ENCODE assay signal across 25 cellular contexts in the genomic region with DNA sequence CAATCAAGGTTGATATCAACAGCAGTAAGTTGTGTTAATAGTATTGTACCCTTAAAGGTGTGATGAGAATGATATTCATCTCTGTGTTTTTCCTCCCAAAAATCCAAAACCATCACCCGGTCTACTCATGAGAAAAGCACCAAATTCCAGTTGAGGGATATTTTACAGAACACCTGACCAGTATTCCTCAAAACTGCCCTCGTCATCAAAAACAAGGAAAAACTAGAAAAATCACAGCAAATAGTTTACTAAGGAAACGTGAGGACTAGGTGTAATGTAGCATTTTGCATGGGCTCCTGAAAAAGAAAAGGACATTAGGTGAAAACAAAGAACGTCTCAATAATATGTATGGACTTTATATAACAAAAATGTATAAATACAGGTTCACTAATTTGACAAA.
"Had no signal": no experiment of that assay in that cellular context is flagged by ENCODE, and none has a peak within 500 bp of the region (broad histone marks: within the 10 kb centered on the region; RNA-seq: fewer than 3 reads in every experiment).

No MANE protein-coding gene starts in this region.

- H3K4me1 ChIP-seq: colonic mucosa, esophagus squamous epithelium, foreskin keratinocyte, gastrocnemius medialis, heart left ventricle had no signal

- DNase-seq: colonic mucosa; cortex of kidney; dermis blood vessel endothelial cell; dorsolateral prefrontal cortex; effector CD4-positive, alpha-beta T cell; effector CD8-positive, alpha-beta T cell; effector memory CD4-positive, alpha-beta T cell; effector memory CD8-positive, alpha-beta T cell; endodermal cell; erythroblast; esophagus squamous epithelium; foreskin fibroblast; foreskin keratinocyte; foreskin melanocyte; gastrocnemius medialis; glutamatergic neuron; head of caudate nucleus; heart left ventricle; heart right ventricle had no signal

- H3K27me3 ChIP-seq: colonic mucosa, dorsolateral prefrontal cortex, esophagus muscularis mucosa, esophagus squamous epithelium, foreskin keratinocyte, gastrocnemius medialis, gastroesophageal sphincter, heart left ventricle, heart right ventricle had no signal

- ATAC-seq: effector memory CD8-positive, alpha-beta T cell; esophagus mucosa; foreskin keratinocyte; gastrocnemius medialis; gastroesophageal sphincter; heart left ventricle; heart right ventricle had no signal

- H3K4me3 ChIP-seq: colonic mucosa, coronary artery, dorsolateral prefrontal cortex, esophagus muscularis mucosa, esophagus squamous epithelium, gastrocnemius medialis, gastroesophageal sphincter, heart left ventricle, heart right ventricle had no signal

- H3K36me3 ChIP-seq: colonic mucosa, esophagus muscularis mucosa, esophagus squamous epithelium, gastrocnemius medialis, gastroesophageal sphincter, heart left ventricle, heart right ventricle had no signal

- H3K9me3 ChIP-seq: colonic mucosa, esophagus muscularis mucosa, esophagus squamous epithelium, gastrocnemius medialis, gastroesophageal sphincter, heart left ventricle, heart right ventricle had no signal

- H3K27ac ChIP-seq: colonic mucosa, coronary artery, dorsolateral prefrontal cortex, epithelial cell of prostate, esophagus muscularis mucosa, esophagus squamous epithelium, foreskin keratinocyte, gastrocnemius medialis, gastroesophageal sphincter, heart left ventricle, heart right ventricle had no signal

- FAIRE-seq: endothelial cell of umbilical vein had no signal
